In the genomic region with DNA sequence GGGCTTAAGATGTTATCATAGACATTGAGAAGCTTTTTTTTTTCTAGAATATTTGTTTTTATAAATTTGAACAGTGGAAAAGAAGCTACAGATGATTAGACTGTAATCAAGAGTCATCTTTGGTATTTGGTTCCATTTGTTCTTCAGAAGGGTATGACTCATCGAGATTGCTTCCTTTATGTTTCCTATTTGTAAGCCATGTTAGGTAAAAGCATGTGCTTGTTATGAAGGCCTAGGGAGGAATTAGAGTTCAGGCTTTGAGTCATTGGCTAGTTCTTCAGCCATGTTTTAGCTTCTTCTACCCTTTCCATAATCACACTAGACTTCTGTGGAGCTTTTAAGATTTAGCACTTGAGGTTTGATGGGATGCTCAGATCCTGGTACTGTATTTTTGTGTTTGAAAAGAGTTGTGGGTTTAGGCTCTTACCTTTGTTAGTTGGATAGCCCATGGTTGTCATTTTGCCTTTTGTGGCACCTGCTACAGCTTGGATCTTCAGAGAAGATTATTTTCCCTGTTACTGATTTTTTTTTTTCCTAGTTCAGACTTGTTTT, we compare ENCODE assay signal across 10 cellular contexts. TPM values are rescaled to one million over a fixed set of nuclear protein-coding genes. Genes with fewer than 3 reads are reported as not detected.
DNase-seq lines count a peak whose midpoint lies in the region; ATAC-seq and TF ChIP-seq lines count a peak whose summit lies in the region.
"Had no signal": no experiment of that assay in that cellular context is flagged by ENCODE, and none has a peak within 500 bp of the region (broad histone marks: within the 10 kb centered on the region; RNA-seq: fewer than 3 reads in every experiment).

No MANE protein-coding gene starts in this region.

- TF ChIP-seq CTCF in fibroblast of pulmonary artery (IDR thresholded peaks at IDR 0.05; ENCODE audit: low read length, missing control alignments) = no peak

- ATAC-seq in HG03039 (IDR thresholded peaks at IDR 0.05; ENCODE audit: unreplicated experiment) = no peak
- ATAC-seq in GM18511 (IDR thresholded peaks at IDR 0.05; ENCODE audit: unreplicated experiment) = no peak
- ATAC-seq: CD8-positive, alpha-beta T cell had no signal

- H3K9me3 Mint-ChIP-seq in activated T-cell treated with anti-CD3 and anti-CD28 coated beads, Interleukin-2, amount 50 U/mL, for 24 hours = no peaks in the 10 kb centered on the region
- H3K9me3 Mint-ChIP-seq: CD8-positive, alpha-beta T cell had no signal

- peak overlapping the region; percentile 55 for H3K27ac ChIP-seq in SJSA1

- no peaks in the 10 kb centered on the region for H3K27me3 ChIP-seq in SJSA1 (replicated peaks)

- no peak for DNase-seq in activated T-cell treated with anti-CD3 and anti-CD28 coated beads, Interleukin-2, amount 50 U/mL, for 24 hours
- no peak for DNase-seq in activated T-cell treated with anti-CD3 and anti-CD28 coated beads for 4 hours
- peak in 1 of 2 experiments; percentile 30 for DNase-seq in SJSA1 (ENCODE audit: low read depth in 1 of 2, low spot score in 2 of 2)
- peak; percentile 87 for DNase-seq in fibroblast of pulmonary artery (ENCODE audit: low read depth)
- peak; percentile 69 for DNase-seq in stromal cell of bone marrow (ENCODE audit: low read depth)
- DNase-seq in activated CD4-positive, CD25-positive, alpha-beta regulatory T cell (lab: John Stamatoyannopoulos, UW) = no peak
- DNase-seq: CD8-positive, alpha-beta T cell; posterior cingulate gyrus had no signal

- H3K27ac Mint-ChIP-seq in activated T-cell treated with anti-CD3 and anti-CD28 coated beads, Interleukin-2, amount 50 U/mL, for 24 hours = peak overlapping the region; percentile 85
- H3K27ac Mint-ChIP-seq: CD8-positive, alpha-beta T cell had no signal

- H3K4me1 Mint-ChIP-seq in activated T-cell treated with anti-CD3 and anti-CD28 coated beads, Interleukin-2, amount 50 U/mL, for 24 hours (ENCODE audit: low read depth) = peaks cover 17% of the 10 kb centered on the region

- no peak overlapping the region for H3K4me3 Mint-ChIP-seq in activated T-cell treated with anti-CD3 and anti-CD28 coated beads, Interleukin-2, amount 50 U/mL, for 24 hours
- H3K4me3 Mint-ChIP-seq: CD8-positive, alpha-beta T cell had no signal

- H3K36me3 Mint-ChIP-seq in activated T-cell treated with anti-CD3 and anti-CD28 coated beads, Interleukin-2, amount 50 U/mL, for 24 hours (ENCODE audit: low read depth) = peaks cover 96% of the 10 kb centered on the region

- no peaks in the 10 kb centered on the region for H3K27me3 Mint-ChIP-seq in activated T-cell treated with anti-CD3 and anti-CD28 coated beads, Interleukin-2, amount 50 U/mL, for 24 hours

- no peaks in the 10 kb centered on the region for H3K9me3 ChIP-seq in SJSA1 (replicated peaks)

- peaks cover 24% of the 10 kb centered on the region for H3K36me3 ChIP-seq in SJSA1

- no peak overlapping the region for H3K4me3 ChIP-seq in SJSA1
- no peak overlapping the region for H3K4me3 ChIP-seq in fibroblast of pulmonary artery (replicated peaks; ENCODE audit: low read depth, low read length)

- peaks cover 23% of the 10 kb centered on the region for H3K4me1 ChIP-seq in SJSA1 (replicated peaks)

RNA-seq across cellular contexts. Expression of a gene that starts 44.3 kb away (rescaled TPM):
- total RNA-seq in SJSA1 (2014; rRNA removed; shearing (Covaris generic)) = 11.2 and 12.7 TPM in 2 replicates

Comparison
In these comparisons a context has a peak if more than half of its experiments do, and no peak if none do; other contexts are left out.
1. DNase-seq: peak in fibroblast of pulmonary artery (single experiment) and stromal cell of bone marrow (single experiment); none in activated T-cell treated with anti-CD3 and anti-CD28 coated beads, Interleukin-2, amount 50 U/mL, for 24 hours (single experiment), activated T-cell treated with anti-CD3 and anti-CD28 coated beads for 4 hours (single experiment) and activated CD4-positive, CD25-positive, alpha-beta regulatory T cell (0 of 4).